ENCODE assay signal across 22 cellular contexts in genomic region chr12:68943848-68944247, GRCh38. TPM values are rescaled to one million over a fixed set of nuclear protein-coding genes. Genes with fewer than 3 reads are reported as not detected.
A peak's percentile ranks its signal among the peaks of the same experiment; 100 is the strongest.
DNase-seq lines count a peak whose midpoint lies in the region; ATAC-seq, FAIRE-seq and TF ChIP-seq lines count a peak whose summit lies in the region.
"Had no signal": no experiment of that assay in that cellular context is flagged by ENCODE, and none has a peak within 500 bp of the region (broad histone marks: within the 10 kb centered on the region; RNA-seq: fewer than 3 reads in every experiment).

No MANE protein-coding gene starts in this region.

- H3K4me3 Mint-ChIP-seq in nephron: no peak overlapping the region
- no peak overlapping the region for H3K4me3 Mint-ChIP-seq in naive thymus-derived CD8-positive, alpha-beta T cell
- H3K4me3 Mint-ChIP-seq: CD8-positive, alpha-beta memory T cell; IgD-negative memory B cell had no signal

- H3K27me3 ChIP-seq in endothelial cell of umbilical vein (ENCODE audit: control insufficient read depth in 2 of 2, insufficient read depth in 2 of 2, low read length in 2 of 2) (peaks cover 2 to 18% of the 10 kb centered on the region in 2 experiments), H7 (ENCODE audit: control insufficient read depth, insufficient read depth, low read length) (no peaks in the 10 kb centered on the region)

- intact Hi-C loops in endothelial cell of umbilical vein (cut with micrococcal nuclease): no loop called here

- H3K27ac ChIP-seq in endothelial cell of umbilical vein (ENCODE audit: insufficient read depth, low read depth, low read length): no peak overlapping the region
- H3K27ac ChIP-seq: C4-2B, KMS-11 had no signal

- H3K9me3 Mint-ChIP-seq in nephron: no peaks in the 10 kb centered on the region
- H3K9me3 Mint-ChIP-seq in naive thymus-derived CD8-positive, alpha-beta T cell: no peaks in the 10 kb centered on the region
- H3K9me3 Mint-ChIP-seq: CD8-positive, alpha-beta memory T cell; IgD-negative memory B cell had no signal

- H3K4me2 ChIP-seq in endothelial cell of umbilical vein (ENCODE audit: insufficient read depth, low read length): no peak overlapping the region
- H3K4me2 ChIP-seq: KMS-11, SK-N-SH had no signal

- no peaks in the 10 kb centered on the region for H3K9me3 ChIP-seq in endothelial cell of umbilical vein (replicated peaks; ENCODE audit: control insufficient read depth, insufficient read depth, low read length)
- H3K9me3 ChIP-seq: SK-N-SH had no signal

- TF ChIP-seq POLR2A in endothelial cell of umbilical vein (IDR thresholded peaks at IDR 0.05; ENCODE audit: low read depth, low read length): no peak

- DNase-seq in endothelial cell of umbilical vein (ENCODE audit: low read depth, low spot score) (no peak), H7 (no peak), NCI-H1694 treated with DMSO at 0.1 percent for 48 hours (lab: John Stamatoyannopoulos, UW) (no peak), HT-29 (ENCODE audit: low spot score) (no peak)
- no peak for DNase-seq in naive thymus-derived CD8-positive, alpha-beta T cell
- DNase-seq: Calu3; CD8-positive, alpha-beta memory T cell; DMS153; GOT3; HCEC 1CT; MM.1S; NCI-H2029 treated with DMSO at 0.1 percent for 48 hours; NCI-H526 treated with DMSO at 0.1 percent for 48 hours; SK-N-SH had no signal

- H3K36me3 Mint-ChIP-seq in nephron (ENCODE audit: low read depth): no peaks in the 10 kb centered on the region
- H3K36me3 Mint-ChIP-seq in naive thymus-derived CD8-positive, alpha-beta T cell: no peaks in the 10 kb centered on the region
- H3K36me3 Mint-ChIP-seq: CD8-positive, alpha-beta memory T cell; IgD-negative memory B cell had no signal

- H3K79me2 ChIP-seq in endothelial cell of umbilical vein (ENCODE audit: control insufficient read depth, insufficient read depth, low read length): no peaks in the 10 kb centered on the region

- POLR2A ChIA-PET in endothelial cell of umbilical vein (lab: Charles Lee): no interaction called here
- POLR2A ChIA-PET in naive thymus-derived CD8-positive, alpha-beta T cell (lab: Charles Lee): no interaction called here

- no peak for FAIRE-seq in endothelial cell of umbilical vein (lab: Jason Lieb, UNC)
- FAIRE-seq: GM18507 had no signal

- no peaks in the 10 kb centered on the region for H4K20me1 ChIP-seq in endothelial cell of umbilical vein (replicated peaks; ENCODE audit: control insufficient read depth, extremely low read depth, insufficient read depth, low read length)

- no peaks in the 10 kb centered on the region for H3K36me3 ChIP-seq in endothelial cell of umbilical vein (ENCODE audit: control insufficient read depth in 2 of 2, extremely low read depth in 1 of 2, insufficient read depth in 2 of 2, low read length in 2 of 2)
- no peaks in the 10 kb centered on the region for H3K36me3 ChIP-seq in H7 (replicated peaks; ENCODE audit: control insufficient read depth, insufficient read depth, low read length)

- H3K4me3 ChIP-seq in endothelial cell of umbilical vein (replicated peaks in 1 of 3; ENCODE audit: insufficient read depth in 1 of 3, low read depth in 1 of 3, low read length in 3 of 3): no peak overlapping the region
- H3K4me3 ChIP-seq in H7 (ENCODE audit: insufficient read depth, low read depth, low read length): no peak overlapping the region

- no peaks in the 10 kb centered on the region for H3K4me1 Mint-ChIP-seq in nephron
- H3K4me1 Mint-ChIP-seq in naive thymus-derived CD8-positive, alpha-beta T cell: no peaks in the 10 kb centered on the region
- H3K4me1 Mint-ChIP-seq: CD8-positive, alpha-beta memory T cell; IgD-negative memory B cell had no signal

- H2AFZ ChIP-seq in endothelial cell of umbilical vein (ENCODE audit: low read depth, low read length): no peak overlapping the region

- peak; percentile 58 for ATAC-seq in GM18861 (IDR thresholded peaks at IDR 0.05; ENCODE audit: unreplicated experiment)
- no peak for ATAC-seq in naive thymus-derived CD8-positive, alpha-beta T cell
- ATAC-seq: Panc1 had no signal

- no TSS peak for BruUV-seq in endothelial cell of umbilical vein (replicated peaks; lab: Mats Ljungman, UMichigan)

- H3K9ac ChIP-seq in endothelial cell of umbilical vein (replicated peaks; ENCODE audit: extremely low read depth, insufficient read depth, low read length): no peak overlapping the region
- H3K9ac ChIP-seq: KMS-11, SK-N-SH had no signal

- CTCF ChIA-PET in endothelial cell of umbilical vein (lab: Charles Lee): no interaction called here

- H3K27ac Mint-ChIP-seq in nephron: peak overlapping the region; percentile 70 to 86 (median 75)
- no peak overlapping the region for H3K27ac Mint-ChIP-seq in naive thymus-derived CD8-positive, alpha-beta T cell
- H3K27ac Mint-ChIP-seq: CD8-positive, alpha-beta memory T cell; IgD-negative memory B cell had no signal

- H3K4me1 ChIP-seq in endothelial cell of umbilical vein (ENCODE audit: control insufficient read depth, extremely low read depth, insufficient read depth, low read length): no peaks in the 10 kb centered on the region

- dilution Hi-C loops in endothelial cell of umbilical vein (cut with MboI; ENCODE audit: extremely low pct_ligation_motif_present, low sequenced_read_pairs): no loop called here

- no peaks in the 10 kb centered on the region for H3K27me3 Mint-ChIP-seq in nephron (ENCODE audit: low read depth)
- H3K27me3 Mint-ChIP-seq in naive thymus-derived CD8-positive, alpha-beta T cell: peaks cover 0 to 5% (median 3%) of the 10 kb centered on the region in 5 donors
- H3K27me3 Mint-ChIP-seq: IgD-negative memory B cell had no signal

- TF ChIP-seq CTCF in endothelial cell of umbilical vein (IDR thresholded peaks at IDR 0.05; ENCODE audit: extremely low read depth in 1 of 2, insufficient read depth in 1 of 2, low read depth in 1 of 2, low read length in 2 of 2) (no peak), nephron (IDR thresholded peaks at IDR 0.05; ENCODE audit: unreplicated experiment in 3 of 3) (no peak)

- H3K9me1 ChIP-seq in endothelial cell of umbilical vein (replicated peaks; ENCODE audit: control insufficient read depth, extremely low read depth, insufficient read depth, low read length): no peaks in the 10 kb centered on the region

TF ChIP-seq in endothelial cell of umbilical vein, 7 proteins besides CTCF, POLR2A, EP300 and RAD21:
- TF ChIP-seq JUN (IDR thresholded peaks at IDR 0.05; ENCODE audit: borderline replicate concordance, insufficient read depth, insufficient read length, low read depth): peak; percentile 13
- no peak for TF ChIP-seq FOS (IDR thresholded peaks at IDR 0.05; ENCODE audit: borderline replicate concordance, insufficient read depth, low read length)

RNA-seq across cellular contexts. Expression of gene CPM, which starts 10.9 kb away (rescaled TPM):
- total RNA-seq in endothelial cell of umbilical vein: not detected in 2 replicates
- polyA plus RNA-seq in endothelial cell of umbilical vein: not detected in 2 replicates
- polyA plus RNA-seq in endothelial cell of umbilical vein (2011; cell fraction: cytosol; rRNA removed): 0.01 TPM in 1 of 2 replicates, not detected in the other
- not detected in 2 replicates for polyA plus RNA-seq in endothelial cell of umbilical vein (2011; cell fraction: nucleus; rRNA removed)
- 0.20 and 0.23 TPM in 2 replicates for polyA plus RNA-seq in endothelial cell of umbilical vein (2012)
- polyA minus RNA-seq in endothelial cell of umbilical vein: not detected in 2 replicates
- 52.6 TPM for polyA minus RNA-seq in endothelial cell of umbilical vein (2011; cell fraction: cytosol; rRNA and poly(A)+ RNA removed)
- polyA minus RNA-seq in endothelial cell of umbilical vein (2011; cell fraction: nucleus; rRNA and poly(A)+ RNA removed): 0.19 TPM in 1 of 2 replicates, not detected in the other
- total RNA-seq in H7 (2014; rRNA removed; shearing (Covaris generic)): 0.28 TPM in 1 of 2 replicates, not detected in the other
- 0.34 TPM in 1 of 2 replicates, not detected in the other for total RNA-seq in HT-29 (2014; rRNA removed; shearing (Covaris generic))
- total RNA-seq in naive thymus-derived CD8-positive, alpha-beta T cell: under 1 TPM; 0.47 to 0.81 TPM
- polyA plus RNA-seq in naive thymus-derived CD8-positive, alpha-beta T cell: under 1 TPM in 1 of 3 donors, not detected in 2; 0.81 TPM
- total RNA-seq: G401 had no signal

Comparison
In these comparisons a context has a peak if more than half of its experiments do, and no peak if none do; other contexts are left out.
1. H3K27ac Mint-ChIP-seq: peak in nephron (3 of 3); none in naive thymus-derived CD8-positive, alpha-beta T cell (0 of 10).